Comparison of ENCODE assay signal across 10 cellular contexts in genomic region chr22:20919718-20920117, GRCh38. TPM values are rescaled to one million over a fixed set of nuclear protein-coding genes. Genes with fewer than 3 reads are reported as not detected.
DNase-seq lines count a peak whose midpoint lies in the region; ATAC-seq and TF ChIP-seq lines count a peak whose summit lies in the region.
"Had no signal": no experiment of that assay in that cellular context is flagged by ENCODE, and none has a peak within 500 bp of the region (broad histone marks: within the 10 kb centered on the region; RNA-seq: fewer than 3 reads in every experiment).

No MANE protein-coding gene starts in this region.

- peaks cover 73% of the 10 kb centered on the region for H3K79me2 ChIP-seq in KMS-11 (ENCODE audit: insufficient read depth, low read depth)

- no peak overlapping the region for H2AFZ ChIP-seq in KMS-11 (ENCODE audit: low read depth)

- no peaks in the 10 kb centered on the region for H3K27me3 Mint-ChIP-seq in naive thymus-derived CD4-positive, alpha-beta T cell

- peak overlapping the region; percentile 83 to 99 (median 97) for H3K4me3 Mint-ChIP-seq in naive thymus-derived CD4-positive, alpha-beta T cell

- H3K9me3 ChIP-seq in naive thymus-derived CD4-positive, alpha-beta T cell (ENCODE audit: control insufficient read depth in 2 of 3, low read length in 3 of 3) = no peaks in the 10 kb centered on the region

- CTCF ChIA-PET in naive thymus-derived CD4-positive, alpha-beta T cell (lab: Charles Lee) = no interaction called here

- H4K20me1 ChIP-seq in KMS-11 (ENCODE audit: insufficient read depth) = peaks cover 39% of the 10 kb centered on the region

- POLR2A ChIA-PET in naive thymus-derived CD4-positive, alpha-beta T cell (lab: Charles Lee) = no interaction called here

- no peaks in the 10 kb centered on the region for H3K9me3 Mint-ChIP-seq in naive thymus-derived CD4-positive, alpha-beta T cell

- peaks cover 0 to 14% (median 6%) of the 10 kb centered on the region in 5 donors for H3K36me3 Mint-ChIP-seq in naive thymus-derived CD4-positive, alpha-beta T cell

- peaks cover 43 to 66% (median 51%) of the 10 kb centered on the region in 7 donors for H3K4me1 Mint-ChIP-seq in naive thymus-derived CD4-positive, alpha-beta T cell

- H3K36me3 ChIP-seq in KMS-11 (ENCODE audit: insufficient read depth) = no peaks in the 10 kb centered on the region
- H3K36me3 ChIP-seq in naive thymus-derived CD4-positive, alpha-beta T cell (ENCODE audit: control insufficient read depth in 2 of 3, insufficient read depth in 3 of 3, low read length in 3 of 3) = peaks cover 0 to 8% (median 0%) of the 10 kb centered on the region in 3 experiments

- no peak for TF ChIP-seq CTCF in AG10803 (conservative IDR thresholded peaks at IDR 0.05; ENCODE audit: low read length)
- no peak for TF ChIP-seq CTCF in KMS-11 (conservative IDR thresholded peaks at IDR 0.05; ENCODE audit: low read depth, low read length)
- TF ChIP-seq CTCF in choroid plexus epithelial cell (conservative IDR thresholded peaks at IDR 0.05; ENCODE audit: low read depth, low read length) = no peak

- H3K4me1 ChIP-seq in KMS-11 (ENCODE audit: low read depth, poor library complexity, severe bottlenecking) = peaks cover 31% of the 10 kb centered on the region
- H3K4me1 ChIP-seq in naive thymus-derived CD4-positive, alpha-beta T cell (ENCODE audit: control insufficient read depth in 2 of 2, insufficient read depth in 2 of 2, low read length in 2 of 2) = peaks cover 12 to 15% of the 10 kb centered on the region in 2 donors

- H3K9ac ChIP-seq in KMS-11 = peak overlapping the region; percentile 15; the same call in 1 of the 2 replicates

- no peaks in the 10 kb centered on the region for H3K27me3 ChIP-seq in KMS-11 (ENCODE audit: insufficient read depth, low read depth)
- H3K27me3 ChIP-seq in naive thymus-derived CD4-positive, alpha-beta T cell (ENCODE audit: control insufficient read depth in 2 of 2, insufficient read depth in 2 of 2, low read length in 2 of 2) = no peaks in the 10 kb centered on the region

- peak overlapping the region; percentile 94 for H3K4me3 ChIP-seq in AG10803 (ENCODE audit: low read length)
- H3K4me3 ChIP-seq in KMS-11 (IDR thresholded peaks at IDR 0.05; ENCODE audit: insufficient read depth, low read depth, low read length) = no peak overlapping the region
- H3K4me3 ChIP-seq in choroid plexus epithelial cell (ENCODE audit: low read depth, low read length) = peak overlapping the region; percentile 96
- peak overlapping the region; percentile 49 for H3K4me3 ChIP-seq in naive thymus-derived CD4-positive, alpha-beta T cell (ENCODE audit: low read length)

- H3K27ac ChIP-seq in KMS-11 = no peak overlapping the region
- H3K27ac ChIP-seq in naive thymus-derived CD4-positive, alpha-beta T cell (ENCODE audit: low read depth, low read length) = peak overlapping the region; percentile 37

- peak overlapping the region; percentile 53 for H3K4me2 ChIP-seq in KMS-11

- ATAC-seq in naive thymus-derived CD4-positive, alpha-beta T cell = no peak
- no peak for ATAC-seq in GM19463 (IDR thresholded peaks at IDR 0.05; ENCODE audit: unreplicated experiment)

- peak overlapping the region in 8 of 9 donors; percentile 18 to 94 (median 68) for H3K27ac Mint-ChIP-seq in naive thymus-derived CD4-positive, alpha-beta T cell

- intact Hi-C loops in naive thymus-derived CD4-positive, alpha-beta T cell (cut with micrococcal nuclease) = loop anchor here (10.0 kb wide), 2 partner anchors 115 to 1065 kb away; partner anchors contain the start of genes GNB1L (in 1 of the 2) and RTL10 (in 1 of the 2)

- peak; percentile 34 for DNase-seq in AG10803 (ENCODE audit: low read depth)
- peak; percentile 17 for DNase-seq in choroid plexus epithelial cell (ENCODE audit: low read depth)
- no peak for DNase-seq in naive thymus-derived CD4-positive, alpha-beta T cell
- no peak for DNase-seq in Kasumi-1 (lab: John Stamatoyannopoulos, UW)
- DNase-seq in NCI-H1436 (lab: John Stamatoyannopoulos, UW) = no peak
- DNase-seq in ecto neural progenitor cell (ENCODE audit: low spot score) = no peak
- DNase-seq: foreskin melanocyte, NCI-H446 treated with DMSO at 0.1 percent for 48 hours had no signal

RNA-seq across cellular contexts. Expression of gene CRKL, which starts 2.5 kb away (rescaled TPM):
- 10 to 100 TPM; 38.9 to 82.7 (median 77.8) TPM for total RNA-seq in naive thymus-derived CD4-positive, alpha-beta T cell
- polyA plus RNA-seq in naive thymus-derived CD4-positive, alpha-beta T cell = 10 to 100 TPM; 44.7 to 65.8 TPM

RNA-seq across cellular contexts. Expression of gene AIFM3, which starts 47.3 kb away (rescaled TPM):
- total RNA-seq in naive thymus-derived CD4-positive, alpha-beta T cell = 1 to 10 TPM in 3 of 5 experiments, under 1 TPM in 2; 0.24 to 9.0 (median 1.2) TPM
- polyA plus RNA-seq in naive thymus-derived CD4-positive, alpha-beta T cell = under 1 TPM; 0.17 to 0.32 TPM

Comparison
In these comparisons a context has a peak if more than half of its experiments do, and no peak if none do; other contexts are left out.
1. DNase-seq: peak in AG10803 (single experiment) and choroid plexus epithelial cell (single experiment); none in naive thymus-derived CD4-positive, alpha-beta T cell (0 of 9), Kasumi-1 (0 of 2), NCI-H1436 (single experiment) and ecto neural progenitor cell (single experiment).